15 cellular contexts compared by ENCODE assay signal in genomic region chr4:13528823-13529129, GRCh38.
A peak's percentile ranks its signal among the peaks of the same experiment; 100 is the strongest.
DNase-seq lines count a peak whose midpoint lies in the region; ATAC-seq and TF ChIP-seq lines count a peak whose summit lies in the region.
"Had no signal": no experiment of that assay in that cellular context is flagged by ENCODE, and none has a peak within 500 bp of the region (broad histone marks: within the 10 kb centered on the region; RNA-seq: fewer than 3 reads in every experiment).

No MANE protein-coding gene starts in this region.

- peaks cover 0 to 49% (median 14%) of the 10 kb centered on the region in 11 experiments; a peak in 6 of 22 replicates for H4K20me1 ChIP-seq in BLaER1 treated with 17β-estradiol and CSF1 and Interleukin-3, amounts not matched to agents 10 nM and 100 nM
- H4K20me1 ChIP-seq in MM.1S (ENCODE audit: insufficient read depth, low read length) = no peaks in the 10 kb centered on the region

- peaks cover 99 to 100% (median 100%) of the 10 kb centered on the region in 11 experiments for H3K27me3 ChIP-seq in BLaER1 treated with 17β-estradiol and CSF1 and Interleukin-3, amounts not matched to agents 10 nM and 100 nM
- peaks cover 40% of the 10 kb centered on the region for H3K27me3 ChIP-seq in MM.1S (replicated peaks; ENCODE audit: insufficient read depth, low read length)

- H3K4me2 ChIP-seq in BLaER1 treated with 17β-estradiol and CSF1 and Interleukin-3, amounts not matched to agents 10 nM and 100 nM = peak overlapping the region; percentile 36 to 78 (median 54); a peak in 18 of 22 replicates
- H3K4me2 ChIP-seq in MM.1S (ENCODE audit: low read depth, low read length) = peak overlapping the region; percentile 95

- ATAC-seq in GM21529 (IDR thresholded peaks at IDR 0.05; ENCODE audit: unreplicated experiment) = no peak
- no peak for ATAC-seq in GM21515 (IDR thresholded peaks at IDR 0.05; ENCODE audit: unreplicated experiment)
- ATAC-seq: heart left ventricle had no signal

- H2AFZ ChIP-seq in MM.1S (ENCODE audit: low read length) = no peak overlapping the region

- H3K79me2 ChIP-seq in MM.1S (ENCODE audit: low read length) = no peaks in the 10 kb centered on the region

- H3F3A ChIP-seq in MM.1S (ENCODE audit: insufficient read depth, low read length) = no peaks in the 10 kb centered on the region

- no peaks in the 10 kb centered on the region for H3K36me3 ChIP-seq in BLaER1 treated with 17β-estradiol and CSF1 and Interleukin-3, amounts not matched to agents 10 nM and 100 nM
- no peaks in the 10 kb centered on the region for H3K36me3 ChIP-seq in MM.1S (replicated peaks; ENCODE audit: insufficient read depth, low read length)
- H3K36me3 ChIP-seq: heart left ventricle, stomach, vagina had no signal

- H3K9me2 ChIP-seq in MM.1S (replicated peaks; ENCODE audit: insufficient read depth, low read length) = no peaks in the 10 kb centered on the region

- no peak overlapping the region for H3K9ac ChIP-seq in BLaER1 treated with 17β-estradiol and CSF1 and Interleukin-3, amounts not matched to agents 10 nM and 100 nM
- H3K9ac ChIP-seq in MM.1S (ENCODE audit: low read length) = no peak overlapping the region

- peaks cover 16 to 23% (median 18%) of the 10 kb centered on the region in 10 experiments for H3K4me1 ChIP-seq in BLaER1 treated with 17β-estradiol and CSF1 and Interleukin-3, amounts not matched to agents 10 nM and 100 nM
- H3K4me1 ChIP-seq in MM.1S (ENCODE audit: low read length) = 0 out of 2 replicates have a peak, but pooled peaks cover 5% of the 10 kb centered on the region

- no peak overlapping the region for H3K27ac ChIP-seq in BLaER1 treated with 17β-estradiol and CSF1 and Interleukin-3, amounts not matched to agents 10 nM and 100 nM
- H3K27ac ChIP-seq in MM.1S (ENCODE audit: low read length) (no peak overlapping the region), coronary artery (no peak overlapping the region)
- H3K27ac ChIP-seq: esophagus squamous epithelium, heart left ventricle, stomach, vagina had no signal

- peaks cover 26 to 65% (median 42%) of the 10 kb centered on the region in 11 experiments for H3K9me3 ChIP-seq in BLaER1 treated with 17β-estradiol and CSF1 and Interleukin-3, amounts not matched to agents 10 nM and 100 nM (replicated peaks in 1 of 11)
- no peaks in the 10 kb centered on the region for H3K9me3 ChIP-seq in MM.1S (replicated peaks; ENCODE audit: insufficient read depth, low read length)

- no peak for TF ChIP-seq CTCF in MM.1S (IDR thresholded peaks at IDR 0.05; ENCODE audit: low read length)
- no peak for TF ChIP-seq CTCF in coronary artery (IDR thresholded peaks at IDR 0.05)

- DNase-seq in 8988T = peak; percentile 13
- DNase-seq in MM.1S = peak; percentile 2
- peak; percentile 36 for DNase-seq in coronary artery (ENCODE audit: low spot score)
- no peak for DNase-seq in stimulated activated CD4-positive, alpha-beta T cell treated with anti-CD3 and anti-CD28 coated beads, Interleukin-4, amount 100 ng/mL, for 1 hour
- no peak for DNase-seq in NCI-H2171 treated with DMSO at 0.1 percent for 48 hours (lab: John Stamatoyannopoulos, UW)
- DNase-seq: activated effector memory CD4-positive, alpha-beta T cell treated with Interleukin-2 at 50 U/mL for 16 hours; esophagus squamous epithelium; heart left ventricle; NCI-H2107; stomach; T-helper 9 cell had no signal

- peak overlapping the region in 6 of 10 experiments; percentile 2 to 36 (median 28); a peak in 4 of 20 replicates for H3K4me3 ChIP-seq in BLaER1 treated with 17β-estradiol and CSF1 and Interleukin-3, amounts not matched to agents 10 nM and 100 nM
- H3K4me3 ChIP-seq in MM.1S (ENCODE audit: low read length) (peak overlapping the region; percentile 56), coronary artery (no peak overlapping the region)
- H3K4me3 ChIP-seq: heart left ventricle, vagina had no signal

Comparison
In these comparisons a context has a peak if more than half of its experiments do, and no peak if none do; other contexts are left out.
1. DNase-seq: peak in 8988T (single experiment), MM.1S (single experiment) and coronary artery (single experiment); none in stimulated activated CD4-positive, alpha-beta T cell treated with anti-CD3 and anti-CD28 coated beads, Interleukin-4, amount 100 ng/mL, for 1 hour (single experiment) and NCI-H2171 treated with DMSO at 0.1 percent for 48 hours (single experiment).